Comparison of ENCODE assay signal across 22 cellular contexts in the genomic region with DNA sequence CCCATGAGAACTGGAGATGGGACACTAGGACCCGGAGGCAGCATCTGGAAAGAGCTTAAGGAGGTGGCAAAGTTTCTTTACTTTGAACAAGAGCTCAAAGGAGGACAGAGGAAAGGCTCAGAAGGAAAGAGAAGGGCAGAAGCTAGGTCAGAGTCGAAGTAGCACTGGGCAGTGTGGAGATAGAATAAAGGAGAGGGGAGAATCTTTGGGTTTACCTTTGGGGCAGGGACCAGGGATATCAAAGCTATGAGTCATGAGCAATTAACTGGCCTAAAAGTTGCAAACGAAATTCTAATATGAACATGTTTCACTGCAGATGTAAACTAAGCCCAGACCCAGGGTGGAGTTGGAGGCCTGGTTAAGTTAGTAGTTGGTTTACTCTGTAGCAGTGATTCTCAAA.
"Had no signal": no experiment of that assay in that cellular context is flagged by ENCODE, and none has a peak within 500 bp of the region (broad histone marks: within the 10 kb centered on the region; RNA-seq: fewer than 3 reads in every experiment).

No MANE protein-coding gene starts in this region.

- H3K4me1 ChIP-seq: pancreas, stomach, transverse colon, uterus had no signal

- DNase-seq: cortex of kidney; dorsolateral prefrontal cortex; effector CD8-positive, alpha-beta T cell; heart right ventricle; hypothalamus; kidney; left cardiac atrium; left ventricle myocardium superior; mesendoderm; naive B cell; occipital lobe; pancreas; right cardiac atrium; small intestine; stimulated activated CD4-positive, alpha-beta T cell treated with anti-CD3 and anti-CD28 coated beads, Interleukin-12 subunit alpha, Interleukin-12 subunit beta, amount 100 ng/mL, for 4 hours; stimulated activated naive CD4-positive, alpha-beta T cell; stomach; substantia nigra; transverse colon; uterus had no signal

- H3K27ac ChIP-seq: dorsolateral prefrontal cortex, heart right ventricle, pancreas, stomach, thoracic aorta, transverse colon, uterus had no signal

- ATAC-seq: heart right ventricle, left cardiac atrium, left ventricle myocardium superior, pancreas, right cardiac atrium had no signal

- H3K36me3 ChIP-seq: heart right ventricle, pancreas, stomach, thoracic aorta, transverse colon, uterus had no signal

- H3K4me3 ChIP-seq: dorsolateral prefrontal cortex, heart right ventricle, lung, pancreas, stomach, thoracic aorta, transverse colon, uterus had no signal

- H3K27me3 ChIP-seq: pancreas, stomach, uterus had no signal

- H3K9me3 ChIP-seq: heart right ventricle, pancreas, stomach, thoracic aorta, transverse colon, uterus had no signal
